Comparison of ENCODE assay signal across 19 cellular contexts in the genomic region with DNA sequence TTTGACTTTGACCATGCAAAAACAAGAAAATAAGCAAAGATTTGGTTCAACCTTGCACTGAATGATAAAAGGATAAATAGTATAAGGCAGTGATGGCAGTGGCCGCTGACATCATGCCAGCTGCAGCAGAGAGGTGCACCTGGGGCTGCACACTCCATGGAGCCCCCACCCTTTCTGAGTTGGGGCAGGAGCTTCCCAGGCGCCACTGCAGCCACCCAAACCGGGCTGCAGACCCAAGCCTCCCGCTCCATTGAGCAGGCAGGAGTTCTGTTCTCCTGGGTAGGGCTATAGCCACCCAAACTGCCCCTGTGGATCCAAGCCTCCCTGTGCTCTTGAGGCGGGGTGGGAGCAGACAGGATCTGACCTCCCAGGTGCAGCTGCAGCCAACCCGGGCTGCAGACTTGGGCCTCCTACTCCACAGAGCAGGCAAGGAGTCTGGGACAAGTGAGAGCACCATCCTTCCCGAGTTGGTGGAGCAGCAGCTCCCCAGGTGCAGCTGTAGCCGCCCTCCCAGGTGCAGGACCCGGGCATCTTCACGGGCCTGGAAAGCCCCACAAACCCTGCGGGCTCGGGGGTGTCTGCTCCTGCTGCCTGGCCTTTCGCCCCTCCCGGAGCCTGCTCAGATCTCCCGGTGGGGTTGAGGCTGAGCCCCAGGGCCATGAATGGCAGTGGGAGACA.
DNase-seq lines count a peak whose midpoint lies in the region; FAIRE-seq and TF ChIP-seq lines count a peak whose summit lies in the region.
"Had no signal": no experiment of that assay in that cellular context is flagged by ENCODE, and none has a peak within 500 bp of the region (broad histone marks: within the 10 kb centered on the region; RNA-seq: fewer than 3 reads in every experiment).

No MANE protein-coding gene starts in this region.

- peak; percentile 11 for DNase-seq in D341Med (ENCODE audit: low spot score)
- peak; percentile 4 for DNase-seq in H7
- DNase-seq in kidney = peak; percentile 65
- peak; percentile 66 for DNase-seq in spleen
- DNase-seq in T-helper 2 cell treated with Interferon-gamma antibody and Interleukin-4, amounts not matched to agents 5 μg/mL and 100 μg/mL, for 36 hours (ENCODE audit: low spot score) = no peak
- no peak for DNase-seq in DMS79 treated with DMSO at 0.1 percent for 48 hours (lab: John Stamatoyannopoulos, UW)
- DNase-seq in stimulated activated CD8-positive, alpha-beta memory T cell treated with anti-CD3 and anti-CD28 coated beads, Interleukin-4, amount 100 ng/mL, for 48 hours = no peak
- DNase-seq: C1 segment of cervical spinal cord, HFFc6, IMR-90, Karpas-422, MG63, NCI-H1092 treated with DMSO at 0.1 percent for 48 hours, NCI-H187, NCI-H345, NCI-H526, SIG-M5 had no signal

- no peak overlapping the region for H3K9ac ChIP-seq in kidney (ENCODE audit: low read length in 2 of 2)

- H3K27ac ChIP-seq in kidney (ENCODE audit: low read depth in 2 of 2, low read length in 2 of 2) = no peak overlapping the region
- H3K27ac ChIP-seq in spleen = no peak overlapping the region

- no peaks in the 10 kb centered on the region for H3K36me3 Mint-ChIP-seq in T-helper 2 cell treated with Interferon-gamma antibody and Interleukin-4, amounts not matched to agents 5 μg/mL and 100 μg/mL, for 36 hours (ENCODE audit: low read depth)

- no peak for FAIRE-seq in kidney (lab: Jason Lieb, UNC)
- FAIRE-seq: H1, RCC 7860 had no signal

- TF ChIP-seq CTCF in kidney (IDR thresholded peaks at IDR 0.05; ENCODE audit: borderline replicate concordance, extremely low read depth, insufficient read depth) (no peak), spleen (IDR thresholded peaks at IDR 0.05 in 8 of 11, conservative IDR thresholded peaks at IDR 0.05 in 3 of 11) (no peak)

- H3K9me3 Mint-ChIP-seq in T-helper 2 cell treated with Interferon-gamma antibody and Interleukin-4, amounts not matched to agents 5 μg/mL and 100 μg/mL, for 36 hours = peaks cover 21% of the 10 kb centered on the region
- H3K9me3 Mint-ChIP-seq: HFFc6 had no signal

- no peak overlapping the region for H3K4me3 Mint-ChIP-seq in T-helper 2 cell treated with Interferon-gamma antibody and Interleukin-4, amounts not matched to agents 5 μg/mL and 100 μg/mL, for 36 hours
- H3K4me3 Mint-ChIP-seq: HFFc6 had no signal

- no peaks in the 10 kb centered on the region for H3K27me3 Mint-ChIP-seq in T-helper 2 cell treated with Interferon-gamma antibody and Interleukin-4, amounts not matched to agents 5 μg/mL and 100 μg/mL, for 36 hours (ENCODE audit: low read depth)

- intact Hi-C loops in kidney (cut with DNase I) (no loop called here), spleen (cut with DNase I; ENCODE audit: low total_unique reads) (no loop called here)

- H3K36me3 ChIP-seq in H7 (replicated peaks; ENCODE audit: control insufficient read depth, insufficient read depth, low read length) = no peaks in the 10 kb centered on the region
- H3K36me3 ChIP-seq in kidney (ENCODE audit: control insufficient read depth in 1 of 2, insufficient read depth in 2 of 2, low read length in 2 of 2) = no peaks in the 10 kb centered on the region
- H3K36me3 ChIP-seq in spleen = no peaks in the 10 kb centered on the region
- H3K36me3 ChIP-seq: MG63 had no signal

- no peaks in the 10 kb centered on the region for H3K4me1 ChIP-seq in kidney (ENCODE audit: control insufficient read depth in 1 of 2, insufficient read depth in 1 of 2, low read depth in 1 of 2, low read length in 2 of 2)
- no peaks in the 10 kb centered on the region for H3K4me1 ChIP-seq in spleen

- WGBS in spleen, 5 donors = 85 to 96% (median 88%) methylated on average over 8 to 15 of the region's 15 CpGs

- H3K4me3 ChIP-seq in H7 (ENCODE audit: insufficient read depth, low read depth, low read length) (no peak overlapping the region), kidney (ENCODE audit: low read length in 2 of 2) (no peak overlapping the region), spleen (no peak overlapping the region)
- H3K4me3 ChIP-seq: MG63 had no signal

- H3K27me3 ChIP-seq in H7 (ENCODE audit: control insufficient read depth, insufficient read depth, low read length) (no peaks in the 10 kb centered on the region), spleen (replicated peaks in 1 of 7) (no peaks in the 10 kb centered on the region)
- H3K27me3 ChIP-seq: MG63 had no signal

- H3K27ac Mint-ChIP-seq in T-helper 2 cell treated with Interferon-gamma antibody and Interleukin-4, amounts not matched to agents 5 μg/mL and 100 μg/mL, for 36 hours = no peak overlapping the region
- H3K27ac Mint-ChIP-seq: HFFc6 had no signal

- no peak for TF ChIP-seq POLR2A in spleen (IDR thresholded peaks at IDR 0.05)

- H3K9me3 ChIP-seq in kidney (ENCODE audit: control insufficient read depth in 1 of 2, low read length in 2 of 2) (no peaks in the 10 kb centered on the region), spleen (peaks cover 0 to 26% (median 11%) of the 10 kb centered on the region in 8 donors)
- H3K9me3 ChIP-seq: MG63 had no signal

- no peaks in the 10 kb centered on the region for H3K4me1 Mint-ChIP-seq in T-helper 2 cell treated with Interferon-gamma antibody and Interleukin-4, amounts not matched to agents 5 μg/mL and 100 μg/mL, for 36 hours (ENCODE audit: low read depth)

Comparison
In these comparisons a context has a peak if more than half of its experiments do, and no peak if none do; other contexts are left out.
1. DNase-seq: peak in D341Med (single experiment), H7 (single experiment), kidney (single experiment) and spleen (single experiment); none in T-helper 2 cell treated with Interferon-gamma antibody and Interleukin-4, amounts not matched to agents 5 μg/mL and 100 μg/mL, for 36 hours (single experiment), DMS79 treated with DMSO at 0.1 percent for 48 hours (single experiment) and stimulated activated CD8-positive, alpha-beta memory T cell treated with anti-CD3 and anti-CD28 coated beads, Interleukin-4, amount 100 ng/mL, for 48 hours (single experiment).